ENCODE assay signal across 29 cellular contexts in the genomic region with DNA sequence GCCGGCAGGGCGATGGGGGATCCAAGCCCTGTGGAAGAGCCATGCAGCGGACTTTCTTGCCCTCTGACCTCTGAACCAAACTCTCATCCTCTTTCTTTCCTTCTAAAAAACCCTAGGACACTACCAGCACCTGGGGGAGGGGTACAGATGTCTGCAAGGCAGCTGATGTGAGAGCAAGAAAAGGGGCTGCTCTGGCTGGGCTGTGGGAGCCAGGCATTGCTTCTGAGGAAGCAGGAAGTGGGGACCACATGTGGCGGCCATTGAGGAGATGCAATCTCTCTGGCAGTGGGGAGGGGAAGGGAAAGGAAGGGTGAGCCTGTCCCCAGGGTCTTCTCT. TPM values are rescaled to one million over a fixed set of nuclear protein-coding genes. Genes with fewer than 3 reads are reported as not detected.
DNase-seq lines count a peak whose midpoint lies in the region; ATAC-seq and TF ChIP-seq lines count a peak whose summit lies in the region.
"Had no signal": no experiment of that assay in that cellular context is flagged by ENCODE, and none has a peak within 500 bp of the region (broad histone marks: within the 10 kb centered on the region; RNA-seq: fewer than 3 reads in every experiment).

No MANE protein-coding gene starts in this region.

- H3K4me3 Mint-ChIP-seq in activated CD4-positive, alpha-beta T cell treated with anti-CD3 and anti-CD28 coated beads, Interleukin-2, amount 10 ng/mL, durations not matched to agents 24 days and 14 days, result no peak overlapping the region
- no peak overlapping the region for H3K4me3 Mint-ChIP-seq in activated CD8-positive, alpha-beta T cell treated with anti-CD3 and anti-CD28 coated beads, Interleukin-2, amount 10 ng/mL, durations not matched to agents 7 days and 5 days
- H3K4me3 Mint-ChIP-seq: activated T-cell treated with anti-CD3 and anti-CD28 coated beads, Interleukin-2, amount 50 U/mL, for 72 hours had no signal

- no peaks in the 10 kb centered on the region for H3K27me3 ChIP-seq in HUES64 (ENCODE audit: insufficient read depth, low read length)
- H3K27me3 ChIP-seq in sigmoid colon, result no peaks in the 10 kb centered on the region
- H3K27me3 ChIP-seq: adrenal gland, hepatocyte, neutrophil had no signal

- H3K36me3 ChIP-seq in HUES64 (ENCODE audit: insufficient read depth, low read length), result no peaks in the 10 kb centered on the region
- H3K36me3 ChIP-seq in sigmoid colon, result no peaks in the 10 kb centered on the region
- H3K36me3 ChIP-seq: adrenal gland, lower lobe of right lung, neutrophil, thoracic aorta had no signal

- H3K27me3 Mint-ChIP-seq in activated CD4-positive, alpha-beta T cell treated with anti-CD3 and anti-CD28 coated beads, Interleukin-2, amount 10 ng/mL, durations not matched to agents 24 days and 14 days, result no peaks in the 10 kb centered on the region
- H3K27me3 Mint-ChIP-seq in activated CD8-positive, alpha-beta T cell treated with anti-CD3 and anti-CD28 coated beads, Interleukin-2, amount 10 ng/mL, durations not matched to agents 7 days and 5 days (ENCODE audit: low read depth), result no peaks in the 10 kb centered on the region

- H3K4me3 ChIP-seq in HUES64 (ENCODE audit: low read length) (no peak overlapping the region), sigmoid colon (no peak overlapping the region)
- H3K4me3 ChIP-seq: adrenal gland, hepatocyte, lower lobe of right lung, SK-N-MC, smooth muscle cell, thoracic aorta had no signal

- TF ChIP-seq CTCF in sigmoid colon (IDR thresholded peaks at IDR 0.05), result no peak

- H3K9me3 ChIP-seq in HUES64 (ENCODE audit: insufficient read depth, low read depth, low read length), result no peaks in the 10 kb centered on the region
- H3K9me3 ChIP-seq in sigmoid colon, result no peaks in the 10 kb centered on the region
- H3K9me3 ChIP-seq: adrenal gland, lower lobe of right lung, neutrophil, thoracic aorta had no signal

- H3K4me1 Mint-ChIP-seq in activated CD4-positive, alpha-beta T cell treated with anti-CD3 and anti-CD28 coated beads, Interleukin-2, amount 10 ng/mL, durations not matched to agents 24 days and 14 days, result peaks cover 7% of the 10 kb centered on the region
- H3K4me1 Mint-ChIP-seq in activated CD8-positive, alpha-beta T cell treated with anti-CD3 and anti-CD28 coated beads, Interleukin-2, amount 10 ng/mL, durations not matched to agents 7 days and 5 days (ENCODE audit: low read depth), result peaks cover 24% of the 10 kb centered on the region

- 87% methylated on average over 4 of the region's 4 CpGs for WGBS in HUES64
- 82 to 87% methylated on average over 4 of the region's 4 CpGs for WGBS in sigmoid colon, 2 donors

- 0 out of 2 replicates have a peak overlapping the region, but pooled peaks have one; percentile 32 for H3K9ac ChIP-seq in HUES64 (ENCODE audit: low read depth, low read length)

- in situ Hi-C loops in G401 (cut with HindIII; ENCODE audit: low sequenced_read_pairs), result no loop called here

- no peak for TF ChIP-seq POLR2A in sigmoid colon (IDR thresholded peaks at IDR 0.05)

- H3K36me3 Mint-ChIP-seq in activated CD4-positive, alpha-beta T cell treated with anti-CD3 and anti-CD28 coated beads, Interleukin-2, amount 10 ng/mL, durations not matched to agents 24 days and 14 days (ENCODE audit: low read depth), result no peaks in the 10 kb centered on the region
- H3K36me3 Mint-ChIP-seq in activated CD8-positive, alpha-beta T cell treated with anti-CD3 and anti-CD28 coated beads, Interleukin-2, amount 10 ng/mL, durations not matched to agents 7 days and 5 days (ENCODE audit: low read depth), result no peaks in the 10 kb centered on the region

- intact Hi-C loops in activated CD4-positive, alpha-beta T cell treated with anti-CD3 and anti-CD28 coated beads, Interleukin-2, amount 10 ng/mL, durations not matched to agents 24 days and 14 days (cut with micrococcal nuclease), result no loop called here
- intact Hi-C loops in sigmoid colon (cut with DNase I), result no loop called here

- TF ChIP-seq EP300 in sigmoid colon (IDR thresholded peaks at IDR 0.05), result no peak

- peaks cover 5% of the 10 kb centered on the region; the same call in 1 of the 2 replicates for H3K4me1 ChIP-seq in HUES64 (ENCODE audit: insufficient read depth, low read length)
- H3K4me1 ChIP-seq in sigmoid colon, result no peaks in the 10 kb centered on the region
- H3K4me1 ChIP-seq: lower lobe of right lung had no signal

- peak; percentile 66 for DNase-seq in activated CD4-positive, alpha-beta T cell treated with anti-CD3 and anti-CD28 coated beads, Interleukin-2, amount 10 ng/mL, durations not matched to agents 24 days and 14 days
- DNase-seq in activated CD4-positive, alpha-beta T cell treated with anti-CD3 and anti-CD28 coated beads for 1 hour, result no peak
- peak; percentile 54 for DNase-seq in activated CD8-positive, alpha-beta T cell treated with anti-CD3 and anti-CD28 coated beads, Interleukin-2, amount 10 ng/mL, durations not matched to agents 7 days and 5 days
- DNase-seq in sigmoid colon, result peak; percentile 32
- no peak for DNase-seq in NCI-H1417 (lab: John Stamatoyannopoulos, UW)
- DNase-seq in G401 (ENCODE audit: low spot score), result no peak
- DNase-seq: 8988T; activated CD4-positive, CD25-positive, alpha-beta regulatory T cell; activated T-cell treated with anti-CD3 and anti-CD28 coated beads, Interleukin-2, amount 50 U/mL, for 72 hours; adrenal gland; AML-193; effector memory CD4-positive, alpha-beta T cell; foreskin melanocyte; lower lobe of right lung; NCI-H1694; NCI-H526 treated with DMSO at 0.1 percent for 48 hours; RPMI8226; stimulated activated CD4-positive, alpha-beta T cell treated with anti-CD3 and anti-CD28 coated beads, Interleukin-2, amount 100 ng/mL, for 48 hours; stimulated activated naive CD4-positive, alpha-beta T cell treated with Interleukin-2 at 50 U/mL for 16 hours had no signal

- CTCF ChIA-PET in activated CD8-positive, alpha-beta T cell treated with anti-CD3 and anti-CD28 coated beads, Interleukin-2, amount 10 ng/mL, durations not matched to agents 7 days and 5 days (lab: Charles Lee), result no interaction called here

- ATAC-seq in activated CD8-positive, alpha-beta T cell treated with anti-CD3 and anti-CD28 coated beads, Interleukin-2, amount 10 ng/mL, durations not matched to agents 7 days and 5 days, result peak; percentile 70
- no peak for ATAC-seq in HG03196 (IDR thresholded peaks at IDR 0.05; ENCODE audit: unreplicated experiment)
- ATAC-seq: activated T-cell treated with anti-CD3 and anti-CD28 coated beads, Interleukin-2, amount 50 U/mL, for 72 hours; esophagus mucosa; lower lobe of right lung had no signal

- peak overlapping the region; percentile 69 for H3K27ac Mint-ChIP-seq in activated CD4-positive, alpha-beta T cell treated with anti-CD3 and anti-CD28 coated beads, Interleukin-2, amount 10 ng/mL, durations not matched to agents 24 days and 14 days
- H3K27ac Mint-ChIP-seq in activated CD8-positive, alpha-beta T cell treated with anti-CD3 and anti-CD28 coated beads, Interleukin-2, amount 10 ng/mL, durations not matched to agents 7 days and 5 days, result peak overlapping the region; percentile 84
- H3K27ac Mint-ChIP-seq: activated T-cell treated with anti-CD3 and anti-CD28 coated beads, Interleukin-2, amount 50 U/mL, for 72 hours had no signal

- POLR2A ChIA-PET in activated CD8-positive, alpha-beta T cell treated with anti-CD3 and anti-CD28 coated beads, Interleukin-2, amount 10 ng/mL, durations not matched to agents 7 days and 5 days (lab: Charles Lee), result interaction anchor here (4.4 kb wide), 1 partner anchor 13 kb away, joined by 23 read pairs; no protein-coding TSS in a partner anchor

- no peak overlapping the region for H3K27ac ChIP-seq in HUES64 (ENCODE audit: low read depth, low read length)
- H3K27ac ChIP-seq in sigmoid colon, result no peak overlapping the region
- H3K27ac ChIP-seq: hepatocyte, HL-60, lower lobe of right lung, neutrophil, SK-N-MC, thoracic aorta had no signal

- no peaks in the 10 kb centered on the region for H3K9me3 Mint-ChIP-seq in activated CD4-positive, alpha-beta T cell treated with anti-CD3 and anti-CD28 coated beads, Interleukin-2, amount 10 ng/mL, durations not matched to agents 24 days and 14 days
- no peaks in the 10 kb centered on the region for H3K9me3 Mint-ChIP-seq in activated CD8-positive, alpha-beta T cell treated with anti-CD3 and anti-CD28 coated beads, Interleukin-2, amount 10 ng/mL, durations not matched to agents 7 days and 5 days (ENCODE audit: insufficient read depth)
- H3K9me3 Mint-ChIP-seq: activated T-cell treated with anti-CD3 and anti-CD28 coated beads, Interleukin-2, amount 50 U/mL, for 72 hours had no signal

RNA-seq across cellular contexts. Expression of gene FAM83F, which starts 36.0 kb away (rescaled TPM):
- total RNA-seq in activated CD4-positive, alpha-beta T cell treated with anti-CD3 and anti-CD28 coated beads, Interleukin-2, amount 10 ng/mL, durations not matched to agents 24 days and 14 days, result 0.17 and 0.23 TPM in 2 replicates
- 5.6 TPM for polyA plus RNA-seq in HUES64 (2013, experiment 1 of 2)
- polyA plus RNA-seq in HUES64 (2013, experiment 2 of 2), result 4.6 TPM
- total RNA-seq in activated CD8-positive, alpha-beta T cell treated with anti-CD3 and anti-CD28 coated beads, Interleukin-2, amount 10 ng/mL, durations not matched to agents 7 days and 5 days, result under 1 TPM; 0.03 to 0.11 TPM
- total RNA-seq in sigmoid colon, result under 1 TPM; under 0.01 to 0.71 (median 0.08) TPM
- 10 to 100 TPM; 10.2 to 19.5 (median 17.8) TPM for polyA plus RNA-seq in sigmoid colon
- 0.12 and 0.27 TPM in 2 replicates for total RNA-seq in G401 (2014; rRNA removed; shearing (Covaris generic))
- total RNA-seq: H4 had no signal

Comparison
In these comparisons a context has a peak if more than half of its experiments do, and no peak if none do; other contexts are left out.
1. DNase-seq: peak in activated CD4-positive, alpha-beta T cell treated with anti-CD3 and anti-CD28 coated beads, Interleukin-2, amount 10 ng/mL, durations not matched to agents 24 days and 14 days (single experiment), activated CD8-positive, alpha-beta T cell treated with anti-CD3 and anti-CD28 coated beads, Interleukin-2, amount 10 ng/mL, durations not matched to agents 7 days and 5 days (single experiment) and sigmoid colon (single experiment); none in activated CD4-positive, alpha-beta T cell treated with anti-CD3 and anti-CD28 coated beads for 1 hour (single experiment), NCI-H1417 (0 of 3) and G401 (single experiment).